In genomic region chr6:14865609-14866100, GRCh38 we compare ENCODE assay signal across 13 cellular contexts.
DNase-seq lines count a peak whose midpoint lies in the region; ATAC-seq and TF ChIP-seq lines count a peak whose summit lies in the region.
"Had no signal": no experiment of that assay in that cellular context is flagged by ENCODE, and none has a peak within 500 bp of the region (broad histone marks: within the 10 kb centered on the region; RNA-seq: fewer than 3 reads in every experiment).

No MANE protein-coding gene starts in this region.

- TF ChIP-seq CTCF in HL-60 (IDR thresholded peaks at IDR 0.05; ENCODE audit: insufficient read depth, low read length) (no peak), ovary (IDR thresholded peaks at IDR 0.05) (no peak), esophagus muscularis mucosa (IDR thresholded peaks at IDR 0.05) (no peak)
- no peak for TF ChIP-seq CTCF in activated CD8-positive, alpha-beta T cell treated with anti-CD3 and anti-CD28 coated beads for 36 hours (IDR thresholded peaks at IDR 0.05)

- H3K27me3 Mint-ChIP-seq in activated CD8-positive, alpha-beta T cell treated with anti-CD3 and anti-CD28 coated beads for 36 hours, result no peaks in the 10 kb centered on the region
- H3K27me3 Mint-ChIP-seq in memory B cell, result no peaks in the 10 kb centered on the region

- peak; percentile 66 for DNase-seq in CD1c-positive myeloid dendritic cell (ENCODE audit: extremely low spot score)
- DNase-seq in HL-60 (ENCODE audit: low read depth in 1 of 2, low spot score in 1 of 2), result peak; percentile 57 to 93
- peak; percentile 53 for DNase-seq in activated CD8-positive, alpha-beta T cell treated with anti-CD3 and anti-CD28 coated beads for 36 hours
- DNase-seq in memory B cell (ENCODE audit: low spot score in 2 of 2), result peak in 1 of 2 donors; percentile 10
- DNase-seq in HCEC 1CT, result no peak
- no peak for DNase-seq in ovary
- no peak for DNase-seq in esophagus muscularis mucosa (ENCODE audit: extremely low spot score)
- DNase-seq: activated CD4-positive, CD25-positive, alpha-beta regulatory T cell treated with anti-CD3 and anti-CD28 coated beads, Interleukin-2, amount 50 U/mL, for 72 hours; DMS79 treated with DMSO at 0.1 percent for 48 hours; NCI-H774; uterus had no signal

- H3K4me3 Mint-ChIP-seq in activated CD8-positive, alpha-beta T cell treated with anti-CD3 and anti-CD28 coated beads for 36 hours, result no peak overlapping the region
- H3K4me3 Mint-ChIP-seq in memory B cell, result no peak overlapping the region

- H3K27me3 ChIP-seq in HL-60 (ENCODE audit: insufficient read depth, poor library complexity, severe bottlenecking) (no peaks in the 10 kb centered on the region), ovary (no peaks in the 10 kb centered on the region), esophagus muscularis mucosa (no peaks in the 10 kb centered on the region)
- H3K27me3 ChIP-seq: uterus had no signal

- TF ChIP-seq POLR2A in ovary (IDR thresholded peaks at IDR 0.05) (no peak), esophagus muscularis mucosa (IDR thresholded peaks at IDR 0.05; ENCODE audit: low read depth) (no peak)

- H3K36me3 ChIP-seq in ovary, result no peaks in the 10 kb centered on the region
- H3K36me3 ChIP-seq in esophagus muscularis mucosa, result no peaks in the 10 kb centered on the region
- H3K36me3 ChIP-seq: uterus had no signal

- TF ChIP-seq EP300 in ovary (IDR thresholded peaks at IDR 0.05), result no peak
- TF ChIP-seq EP300 in esophagus muscularis mucosa (IDR thresholded peaks at IDR 0.05), result no peak

- WGBS in ovary, 3 donors, result 34 to 46% (median 40%) methylated on average over 5 of the region's 5 CpGs
- WGBS in esophagus muscularis mucosa, result 36% methylated on average over 5 of the region's 5 CpGs

- CTCF ChIA-PET in activated CD8-positive, alpha-beta T cell treated with anti-CD3 and anti-CD28 coated beads for 36 hours (lab: Charles Lee), result interaction anchor here (1.1 kb wide), 1 partner anchor 654 kb away, joined by 3 read pairs; no protein-coding TSS in a partner anchor

- peaks cover 26% of the 10 kb centered on the region for H3K4me1 Mint-ChIP-seq in activated CD8-positive, alpha-beta T cell treated with anti-CD3 and anti-CD28 coated beads for 36 hours (ENCODE audit: low read depth)
- H3K4me1 Mint-ChIP-seq in memory B cell, result peaks cover 10% of the 10 kb centered on the region

- no peaks in the 10 kb centered on the region for H3K9me3 ChIP-seq in ovary
- no peaks in the 10 kb centered on the region for H3K9me3 ChIP-seq in esophagus muscularis mucosa
- H3K9me3 ChIP-seq: uterus had no signal

- POLR2A ChIA-PET in activated CD8-positive, alpha-beta T cell treated with anti-CD3 and anti-CD28 coated beads for 36 hours (lab: Charles Lee), result no interaction called here

- H3K4me1 ChIP-seq in ovary (ENCODE audit: insufficient read depth), result no peaks in the 10 kb centered on the region
- peaks cover 0 to 17% (median 12%) of the 10 kb centered on the region in 4 donors for H3K4me1 ChIP-seq in esophagus muscularis mucosa
- H3K4me1 ChIP-seq: uterus had no signal

- peak; percentile 76 for ATAC-seq in activated CD8-positive, alpha-beta T cell treated with anti-CD3 and anti-CD28 coated beads for 36 hours
- ATAC-seq in memory B cell (ENCODE audit: low read depth) (peak; percentile 92), GM19463 (IDR thresholded peaks at IDR 0.05; ENCODE audit: unreplicated experiment) (no peak)

- H3K9me3 Mint-ChIP-seq in activated CD8-positive, alpha-beta T cell treated with anti-CD3 and anti-CD28 coated beads for 36 hours, result no peaks in the 10 kb centered on the region
- no peaks in the 10 kb centered on the region for H3K9me3 Mint-ChIP-seq in memory B cell
- H3K9me3 Mint-ChIP-seq: IgD-negative memory B cell had no signal

- no peak overlapping the region for H3K4me3 ChIP-seq in HL-60 (replicated peaks; ENCODE audit: insufficient read depth, low read length)
- H3K4me3 ChIP-seq in ovary, result no peak overlapping the region
- H3K4me3 ChIP-seq in esophagus muscularis mucosa, result no peak overlapping the region
- H3K4me3 ChIP-seq: uterus had no signal

- peak overlapping the region; percentile 81 for H3K27ac ChIP-seq in HL-60 (replicated peaks)
- H3K27ac ChIP-seq in ovary, result no peak overlapping the region
- no peak overlapping the region for H3K27ac ChIP-seq in esophagus muscularis mucosa (replicated peaks in 1 of 4)
- H3K27ac ChIP-seq: uterus had no signal

- H3K36me3 Mint-ChIP-seq in activated CD8-positive, alpha-beta T cell treated with anti-CD3 and anti-CD28 coated beads for 36 hours (ENCODE audit: low read depth), result no peaks in the 10 kb centered on the region
- H3K36me3 Mint-ChIP-seq in memory B cell, result no peaks in the 10 kb centered on the region

- H3K27ac Mint-ChIP-seq in activated CD8-positive, alpha-beta T cell treated with anti-CD3 and anti-CD28 coated beads for 36 hours, result peak overlapping the region; percentile 79
- H3K27ac Mint-ChIP-seq in memory B cell, result no peak overlapping the region
- H3K27ac Mint-ChIP-seq: IgD-negative memory B cell had no signal

- intact Hi-C loops in activated CD8-positive, alpha-beta T cell treated with anti-CD3 and anti-CD28 coated beads for 36 hours (cut with micrococcal nuclease), result no loop called here
- intact Hi-C loops in ovary (cut with DNase I) (no loop called here), esophagus muscularis mucosa (cut with DNase I) (no loop called here)

Comparison
In these comparisons a context has a peak if more than half of its experiments do, and no peak if none do; other contexts are left out.
1. DNase-seq: peak in CD1c-positive myeloid dendritic cell (single experiment), HL-60 (2 of 2) and activated CD8-positive, alpha-beta T cell treated with anti-CD3 and anti-CD28 coated beads for 36 hours (single experiment); none in HCEC 1CT (single experiment), ovary (0 of 5) and esophagus muscularis mucosa (single experiment).